In the genomic region with DNA sequence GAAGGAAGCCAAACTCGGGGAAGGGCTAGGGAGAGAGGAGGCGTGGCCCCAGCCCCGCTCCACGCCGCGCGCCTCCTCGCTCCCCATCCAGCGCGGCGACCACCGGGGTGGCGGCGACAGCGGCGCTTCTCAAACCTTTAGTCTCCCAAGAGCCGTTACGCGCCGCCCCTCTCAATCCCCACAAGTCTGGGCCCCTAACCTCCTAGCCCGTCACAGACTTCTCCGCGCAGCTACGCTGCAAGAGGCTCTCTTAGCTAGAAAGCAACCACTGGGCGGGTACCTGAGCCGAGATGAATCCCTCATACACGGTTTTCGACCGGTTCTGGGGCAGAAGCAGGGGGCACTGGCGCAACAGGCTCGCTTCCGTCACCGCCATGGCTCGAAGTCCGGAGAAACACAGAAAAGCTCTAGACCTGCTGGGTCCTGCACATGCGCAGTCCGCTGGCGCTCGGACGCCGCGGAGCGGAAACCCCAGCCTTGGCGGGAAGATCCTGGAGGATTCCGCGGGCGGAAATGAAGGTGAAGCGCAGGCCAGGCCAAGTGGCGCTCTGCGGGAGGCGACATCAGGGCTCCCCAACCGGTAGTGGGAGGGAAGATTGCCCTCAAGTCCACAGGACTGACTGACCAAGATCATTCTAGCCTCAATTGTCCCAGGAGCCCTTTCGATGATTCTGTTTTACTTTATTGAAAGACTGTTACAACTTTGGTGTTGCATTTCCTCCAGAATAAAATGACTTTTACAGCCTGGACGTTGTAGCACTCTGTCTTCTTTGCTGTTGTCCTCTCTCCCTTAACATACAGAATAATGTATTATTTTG, we compare ENCODE assay signal across 1 cellular context.
TF ChIP-seq lines count a peak whose summit lies in the region.

A gene (minus strand): TSS at position 388 of the 818 bp plus-strand sequence. CDS start 12 bp downstream, at position 376.

TF ChIP-seq in HepG2, 621 proteins besides CTCF, POLR2A, EP300 and RAD21 (continued from another document and continues in another):
- TF ChIP-seq, protein P1, sequence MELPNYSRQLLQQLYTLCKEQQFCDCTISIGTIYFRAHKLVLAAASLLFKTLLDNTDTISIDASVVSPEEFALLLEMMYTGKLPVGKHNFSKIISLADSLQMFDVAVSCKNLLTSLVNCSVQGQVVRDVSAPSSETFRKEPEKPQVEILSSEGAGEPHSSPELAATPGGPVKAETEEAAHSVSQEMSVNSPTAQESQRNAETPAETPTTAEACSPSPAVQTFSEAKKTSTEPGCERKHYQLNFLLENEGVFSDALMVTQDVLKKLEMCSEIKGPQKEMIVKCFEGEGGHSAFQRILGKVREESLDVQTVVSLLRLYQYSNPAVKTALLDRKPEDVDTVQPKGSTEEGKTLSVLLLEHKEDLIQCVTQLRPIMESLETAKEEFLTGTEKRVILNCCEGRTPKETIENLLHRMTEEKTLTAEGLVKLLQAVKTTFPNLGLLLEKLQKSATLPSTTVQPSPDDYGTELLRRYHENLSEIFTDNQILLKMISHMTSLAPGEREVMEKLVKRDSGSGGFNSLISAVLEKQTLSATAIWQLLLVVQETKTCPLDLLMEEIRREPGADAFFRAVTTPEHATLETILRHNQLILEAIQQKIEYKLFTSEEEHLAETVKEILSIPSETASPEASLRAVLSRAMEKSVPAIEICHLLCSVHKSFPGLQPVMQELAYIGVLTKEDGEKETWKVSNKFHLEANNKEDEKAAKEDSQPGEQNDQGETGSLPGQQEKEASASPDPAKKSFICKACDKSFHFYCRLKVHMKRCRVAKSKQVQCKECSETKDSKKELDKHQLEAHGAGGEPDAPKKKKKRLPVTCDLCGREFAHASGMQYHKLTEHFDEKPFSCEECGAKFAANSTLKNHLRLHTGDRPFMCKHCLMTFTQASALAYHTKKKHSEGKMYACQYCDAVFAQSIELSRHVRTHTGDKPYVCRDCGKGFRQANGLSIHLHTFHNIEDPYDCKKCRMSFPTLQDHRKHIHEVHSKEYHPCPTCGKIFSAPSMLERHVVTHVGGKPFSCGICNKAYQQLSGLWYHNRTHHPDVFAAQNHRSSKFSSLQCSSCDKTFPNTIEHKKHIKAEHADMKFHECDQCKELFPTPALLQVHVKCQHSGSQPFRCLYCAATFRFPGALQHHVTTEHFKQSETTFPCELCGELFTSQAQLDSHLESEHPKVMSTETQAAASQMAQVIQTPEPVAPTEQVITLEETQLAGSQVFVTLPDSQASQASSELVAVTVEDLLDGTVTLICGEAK (IDR thresholded peaks at IDR 0.05): no peak
- TF ChIP-seq, protein P1 (CRISPR knock-in tag; IDR thresholded peaks at IDR 0.05): peak; percentile 89; the same call in 1 of the 2 replicates
- TF ChIP-seq CENPX (CRISPR knock-in tag; IDR thresholded peaks at IDR 0.05) (no peak), ZNF317 (CRISPR knock-in tag; IDR thresholded peaks at IDR 0.05) (peak; percentile 85), YEATS2 (CRISPR knock-in tag; IDR thresholded peaks at IDR 0.05; ENCODE audit: borderline replicate concordance) (peak; percentile 93), RARG (CRISPR knock-in tag; IDR thresholded peaks at IDR 0.05; ENCODE audit: low read depth) (peak; percentile 82; the same call in 1 of the 2 replicates), MED1 (CRISPR knock-in tag; IDR thresholded peaks at IDR 0.05) (peak; percentile 78; the same call in 1 of the 2 replicates), ZNF644 (CRISPR knock-in tag; IDR thresholded peaks at IDR 0.05; ENCODE audit: low read depth) (no peak; the same call in 1 of the 2 replicates), MZF1 (CRISPR knock-in tag; IDR thresholded peaks at IDR 0.05; ENCODE audit: borderline replicate concordance) (peak; percentile 93; the same call in 1 of the 2 replicates), HMG20B (CRISPR knock-in tag; conservative IDR thresholded peaks at IDR 0.05) (0 out of 2 replicates have a peak, but pooled peaks have one; percentile 54), JUNB (CRISPR knock-in tag; IDR thresholded peaks at IDR 0.05; ENCODE audit: borderline replicate concordance) (0 out of 2 replicates have a peak, but pooled peaks have one; percentile 64), MLLT10 (CRISPR knock-in tag; IDR thresholded peaks at IDR 0.05) (no peak), MEIS2 (CRISPR knock-in tag; IDR thresholded peaks at IDR 0.05) (peak; percentile 81), RFXAP (CRISPR knock-in tag; IDR thresholded peaks at IDR 0.05; ENCODE audit: borderline replicate concordance) (peak; percentile 95), ZFY (CRISPR knock-in tag; IDR thresholded peaks at IDR 0.05) (peak; percentile 89), ZNF790 (CRISPR knock-in tag; IDR thresholded peaks at IDR 0.05; ENCODE audit: borderline replicate concordance) (peak; percentile 75; the same call in 1 of the 2 replicates), DR1 (CRISPR knock-in tag; IDR thresholded peaks at IDR 0.05) (peak; percentile 89), ATF7 (IDR thresholded peaks at IDR 0.05) (no peak), ATF7 (CRISPR knock-in tag; IDR thresholded peaks at IDR 0.05) (peak; percentile 22; the same call in 1 of the 2 replicates), XBP1 (CRISPR knock-in tag; IDR thresholded peaks at IDR 0.05) (peak; percentile 63; the same call in 1 of the 2 replicates), SIN3A (IDR thresholded peaks at IDR 0.05; ENCODE audit: borderline replicate concordance, low read depth, low read length) (peak; percentile 69; the same call in 1 of the 2 replicates), ZSCAN25 (CRISPR knock-in tag; IDR thresholded peaks at IDR 0.05) (peak; percentile 84; the same call in 1 of the 2 replicates), ZNF749 (CRISPR knock-in tag; IDR thresholded peaks at IDR 0.05; ENCODE audit: borderline replicate concordance) (peak; percentile 98), ZSCAN12 (CRISPR knock-in tag; IDR thresholded peaks at IDR 0.05) (peak; percentile 96), HOXA5 (CRISPR knock-in tag; IDR thresholded peaks at IDR 0.05) (peak; percentile 76; the same call in 1 of the 2 replicates)
- TF ChIP-seq, protein P2, sequence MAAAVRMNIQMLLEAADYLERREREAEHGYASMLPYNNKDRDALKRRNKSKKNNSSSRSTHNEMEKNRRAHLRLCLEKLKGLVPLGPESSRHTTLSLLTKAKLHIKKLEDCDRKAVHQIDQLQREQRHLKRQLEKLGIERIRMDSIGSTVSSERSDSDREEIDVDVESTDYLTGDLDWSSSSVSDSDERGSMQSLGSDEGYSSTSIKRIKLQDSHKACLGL (CRISPR knock-in tag; IDR thresholded peaks at IDR 0.05): peak; percentile 90
- TF ChIP-seq, protein P3, sequence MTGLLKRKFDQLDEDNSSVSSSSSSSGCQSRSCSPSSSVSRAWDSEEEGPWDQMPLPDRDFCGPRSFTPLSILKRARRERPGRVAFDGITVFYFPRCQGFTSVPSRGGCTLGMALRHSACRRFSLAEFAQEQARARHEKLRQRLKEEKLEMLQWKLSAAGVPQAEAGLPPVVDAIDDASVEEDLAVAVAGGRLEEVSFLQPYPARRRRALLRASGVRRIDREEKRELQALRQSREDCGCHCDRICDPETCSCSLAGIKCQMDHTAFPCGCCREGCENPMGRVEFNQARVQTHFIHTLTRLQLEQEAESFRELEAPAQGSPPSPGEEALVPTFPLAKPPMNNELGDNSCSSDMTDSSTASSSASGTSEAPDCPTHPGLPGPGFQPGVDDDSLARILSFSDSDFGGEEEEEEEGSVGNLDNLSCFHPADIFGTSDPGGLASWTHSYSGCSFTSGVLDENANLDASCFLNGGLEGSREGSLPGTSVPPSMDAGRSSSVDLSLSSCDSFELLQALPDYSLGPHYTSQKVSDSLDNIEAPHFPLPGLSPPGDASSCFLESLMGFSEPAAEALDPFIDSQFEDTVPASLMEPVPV (CRISPR knock-in tag; IDR thresholded peaks at IDR 0.05): peak; percentile 98; the same call in 1 of the 2 replicates
- TF ChIP-seq, protein P4, sequence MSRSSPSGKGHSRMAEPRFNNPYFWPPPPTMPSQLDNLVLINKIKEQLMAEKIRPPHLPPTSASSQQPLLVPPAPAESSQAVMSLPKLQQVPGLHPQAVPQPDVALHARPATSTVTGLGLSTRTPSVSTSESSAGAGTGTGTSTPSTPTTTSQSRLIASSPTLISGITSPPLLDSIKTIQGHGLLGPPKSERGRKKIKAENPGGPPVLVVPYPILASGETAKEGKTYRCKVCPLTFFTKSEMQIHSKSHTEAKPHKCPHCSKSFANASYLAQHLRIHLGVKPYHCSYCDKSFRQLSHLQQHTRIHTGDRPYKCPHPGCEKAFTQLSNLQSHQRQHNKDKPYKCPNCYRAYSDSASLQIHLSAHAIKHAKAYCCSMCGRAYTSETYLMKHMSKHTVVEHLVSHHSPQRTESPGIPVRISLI (CRISPR knock-in tag; IDR thresholded peaks at IDR 0.05; ENCODE audit: borderline replicate concordance): peak; percentile 50; the same call in 1 of the 2 replicates
- TF ChIP-seq, protein P5, sequence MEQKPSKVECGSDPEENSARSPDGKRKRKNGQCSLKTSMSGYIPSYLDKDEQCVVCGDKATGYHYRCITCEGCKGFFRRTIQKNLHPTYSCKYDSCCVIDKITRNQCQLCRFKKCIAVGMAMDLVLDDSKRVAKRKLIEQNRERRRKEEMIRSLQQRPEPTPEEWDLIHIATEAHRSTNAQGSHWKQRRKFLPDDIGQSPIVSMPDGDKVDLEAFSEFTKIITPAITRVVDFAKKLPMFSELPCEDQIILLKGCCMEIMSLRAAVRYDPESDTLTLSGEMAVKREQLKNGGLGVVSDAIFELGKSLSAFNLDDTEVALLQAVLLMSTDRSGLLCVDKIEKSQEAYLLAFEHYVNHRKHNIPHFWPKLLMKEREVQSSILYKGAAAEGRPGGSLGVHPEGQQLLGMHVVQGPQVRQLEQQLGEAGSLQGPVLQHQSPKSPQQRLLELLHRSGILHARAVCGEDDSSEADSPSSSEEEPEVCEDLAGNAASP (CRISPR knock-in tag; IDR thresholded peaks at IDR 0.05; ENCODE audit: borderline replicate concordance): peak; percentile 75
- TF ChIP-seq, protein P6, sequence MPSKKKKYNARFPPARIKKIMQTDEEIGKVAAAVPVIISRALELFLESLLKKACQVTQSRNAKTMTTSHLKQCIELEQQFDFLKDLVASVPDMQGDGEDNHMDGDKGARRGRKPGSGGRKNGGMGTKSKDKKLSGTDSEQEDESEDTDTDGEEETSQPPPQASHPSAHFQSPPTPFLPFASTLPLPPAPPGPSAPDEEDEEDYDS (CRISPR knock-in tag; IDR thresholded peaks at IDR 0.05): peak; percentile 82
- TF ChIP-seq, protein P7, sequence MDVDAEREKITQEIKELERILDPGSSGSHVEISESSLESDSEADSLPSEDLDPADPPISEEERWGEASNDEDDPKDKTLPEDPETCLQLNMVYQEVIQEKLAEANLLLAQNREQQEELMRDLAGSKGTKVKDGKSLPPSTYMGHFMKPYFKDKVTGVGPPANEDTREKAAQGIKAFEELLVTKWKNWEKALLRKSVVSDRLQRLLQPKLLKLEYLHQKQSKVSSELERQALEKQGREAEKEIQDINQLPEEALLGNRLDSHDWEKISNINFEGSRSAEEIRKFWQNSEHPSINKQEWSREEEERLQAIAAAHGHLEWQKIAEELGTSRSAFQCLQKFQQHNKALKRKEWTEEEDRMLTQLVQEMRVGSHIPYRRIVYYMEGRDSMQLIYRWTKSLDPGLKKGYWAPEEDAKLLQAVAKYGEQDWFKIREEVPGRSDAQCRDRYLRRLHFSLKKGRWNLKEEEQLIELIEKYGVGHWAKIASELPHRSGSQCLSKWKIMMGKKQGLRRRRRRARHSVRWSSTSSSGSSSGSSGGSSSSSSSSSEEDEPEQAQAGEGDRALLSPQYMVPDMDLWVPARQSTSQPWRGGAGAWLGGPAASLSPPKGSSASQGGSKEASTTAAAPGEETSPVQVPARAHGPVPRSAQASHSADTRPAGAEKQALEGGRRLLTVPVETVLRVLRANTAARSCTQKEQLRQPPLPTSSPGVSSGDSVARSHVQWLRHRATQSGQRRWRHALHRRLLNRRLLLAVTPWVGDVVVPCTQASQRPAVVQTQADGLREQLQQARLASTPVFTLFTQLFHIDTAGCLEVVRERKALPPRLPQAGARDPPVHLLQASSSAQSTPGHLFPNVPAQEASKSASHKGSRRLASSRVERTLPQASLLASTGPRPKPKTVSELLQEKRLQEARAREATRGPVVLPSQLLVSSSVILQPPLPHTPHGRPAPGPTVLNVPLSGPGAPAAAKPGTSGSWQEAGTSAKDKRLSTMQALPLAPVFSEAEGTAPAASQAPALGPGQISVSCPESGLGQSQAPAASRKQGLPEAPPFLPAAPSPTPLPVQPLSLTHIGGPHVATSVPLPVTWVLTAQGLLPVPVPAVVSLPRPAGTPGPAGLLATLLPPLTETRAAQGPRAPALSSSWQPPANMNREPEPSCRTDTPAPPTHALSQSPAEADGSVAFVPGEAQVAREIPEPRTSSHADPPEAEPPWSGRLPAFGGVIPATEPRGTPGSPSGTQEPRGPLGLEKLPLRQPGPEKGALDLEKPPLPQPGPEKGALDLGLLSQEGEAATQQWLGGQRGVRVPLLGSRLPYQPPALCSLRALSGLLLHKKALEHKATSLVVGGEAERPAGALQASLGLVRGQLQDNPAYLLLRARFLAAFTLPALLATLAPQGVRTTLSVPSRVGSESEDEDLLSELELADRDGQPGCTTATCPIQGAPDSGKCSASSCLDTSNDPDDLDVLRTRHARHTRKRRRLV (CRISPR knock-in tag; IDR thresholded peaks at IDR 0.05): peak; percentile 93
